31 cellular contexts compared by ENCODE assay signal in the genomic region with DNA sequence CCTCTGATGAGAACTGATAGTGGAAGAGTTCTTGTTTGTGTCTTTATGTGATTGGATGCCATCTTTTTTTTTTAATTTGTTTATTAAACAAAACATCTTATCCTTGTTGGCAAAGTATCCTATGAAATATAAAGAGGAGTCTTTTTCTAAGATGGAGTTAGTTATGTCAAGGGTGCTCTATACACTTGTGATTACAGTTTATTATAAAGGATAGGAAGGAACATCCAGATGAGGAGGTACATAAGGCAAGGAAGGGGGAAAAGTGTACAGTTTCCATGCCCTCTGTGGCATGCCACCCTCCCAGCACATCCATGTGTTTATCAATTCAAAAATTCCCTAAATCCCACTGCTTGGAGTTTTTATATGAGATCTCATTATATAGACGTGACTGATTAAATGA. TPM values are rescaled to one million over a fixed set of nuclear protein-coding genes. Genes with fewer than 3 reads are reported as not detected.
"Had no signal": no experiment of that assay in that cellular context is flagged by ENCODE, and none has a peak within 500 bp of the region (broad histone marks: within the 10 kb centered on the region; RNA-seq: fewer than 3 reads in every experiment).

No MANE protein-coding gene starts in this region.

- H3K4me3 ChIP-seq: stomach, suprapubic skin, testis, thoracic aorta, thyroid gland, tibial artery, tibial nerve, transverse colon, upper lobe of left lung, upper lobe of right lung, uterus, vagina had no signal

- H3K27me3 ChIP-seq: suprapubic skin, testis, thyroid gland, tibial artery, tibial nerve, transverse colon, upper lobe of left lung, uterus, vagina had no signal

- FAIRE-seq: urothelium cell line had no signal

- H3K36me3 ChIP-seq: stomach, suprapubic skin, thoracic aorta, thyroid gland, tibial artery, tibial nerve, transverse colon, upper lobe of left lung, upper lobe of right lung, uterus, vagina had no signal

- H3K9me3 ChIP-seq: suprapubic skin, testis, thyroid gland, upper lobe of right lung, uterus, vagina had no signal

- H3K27ac ChIP-seq: stomach, suprapubic skin, testis, thoracic aorta, thyroid gland, tibial artery, tibial nerve, transverse colon, upper lobe of left lung, upper lobe of right lung, uterus, vagina had no signal

- ATAC-seq: stimulated activated effector memory CD8-positive, alpha-beta T cell treated with anti-CD3 and anti-CD28 coated beads, Interleukin-12 subunit alpha, Interleukin-12 subunit beta, amount 100 ng/mL, for 72 hours; stimulated activated memory B cell treated with anti-CD40 and anti-IgM and Interleukin-4, amounts not matched to agents 10 μg/mL and 1 μg/mL and 100 μg/mL, for 72 hours; stimulated activated naive B cell treated with anti-CD40 and anti-IgM and Interleukin-4, amounts not matched to agents 10 μg/mL and 1 μg/mL and 100 μg/mL, for 72 hours; stimulated activated naive CD8-positive, alpha-beta T cell treated with anti-CD3 and anti-CD28 coated beads, Interleukin-15, amount 100 ng/mL, for 72 hours; stimulated activated naive CD8-positive, alpha-beta T cell treated with anti-CD3 and anti-CD28 coated beads, Interleukin-15, Interleukin-2, amounts not matched to agents 100 U/mL and 50 U/mL, for 24 hours; upper lobe of right lung had no signal

- DNase-seq: stimulated activated CD4-positive, alpha-beta T cell treated with anti-CD3 and anti-CD28 coated beads, Interleukin-2, amount 100 ng/mL, for 48 hours; stimulated activated CD4-positive, alpha-beta T cell treated with anti-CD3 and anti-CD28 coated beads, Interleukin-4, amount 100 ng/mL, for 1 hour; stimulated activated CD4-positive, alpha-beta T cell treated with anti-CD3 and anti-CD28 coated beads, Interleukin-4, amount 100 ng/mL, for 24 hours; stimulated activated CD4-positive, alpha-beta T cell treated with anti-CD3 and anti-CD28 coated beads, Interleukin-4, amount 100 ng/mL, for 4 hours; stimulated activated CD8-positive, alpha-beta memory T cell treated with anti-CD3 and anti-CD28 coated beads, Interleukin-4, amount 100 ng/mL, for 48 hours; stimulated activated naive B cell treated with anti-CD40 and anti-IgM and Interleukin-4, amounts not matched to agents 10 μg/mL and 1 μg/mL and 100 μg/mL, for 72 hours; stimulated activated naive CD4-positive, alpha-beta T cell; stimulated activated naive CD4-positive, alpha-beta T cell treated with Interleukin-2 at 50 U/mL for 16 hours; stimulated activated naive CD8-positive, alpha-beta T cell treated with anti-CD3 and anti-CD28 coated beads, Interleukin-15, amount 100 ng/mL, for 72 hours; stimulated activated naive CD8-positive, alpha-beta T cell treated with anti-CD3 and anti-CD28 coated beads, Interleukin-15, Interleukin-2, amounts not matched to agents 100 U/mL and 50 U/mL, for 24 hours; stomach; substantia nigra; testis; thyroid gland; tibial artery; transverse colon; trophoblast cell; upper lobe of left lung; upper lobe of right lung; uterus had no signal

- H3K4me1 ChIP-seq: stomach, suprapubic skin, testis, thyroid gland, tibial artery, tibial nerve, transverse colon, upper lobe of left lung, upper lobe of right lung, uterus, vagina had no signal

RNA-seq across cellular contexts. Expression of a gene that starts 7.4 kb away (rescaled TPM):
- total RNA-seq: subcutaneous adipose tissue, suprapubic skin, temporal lobe, thoracic aorta, upper lobe of right lung, ureter, urinary bladder, vagina had no signal
- polyA plus RNA-seq: stomach, urinary bladder had no signal
